ENCODE assay signal across 9 cellular contexts in the genomic region with DNA sequence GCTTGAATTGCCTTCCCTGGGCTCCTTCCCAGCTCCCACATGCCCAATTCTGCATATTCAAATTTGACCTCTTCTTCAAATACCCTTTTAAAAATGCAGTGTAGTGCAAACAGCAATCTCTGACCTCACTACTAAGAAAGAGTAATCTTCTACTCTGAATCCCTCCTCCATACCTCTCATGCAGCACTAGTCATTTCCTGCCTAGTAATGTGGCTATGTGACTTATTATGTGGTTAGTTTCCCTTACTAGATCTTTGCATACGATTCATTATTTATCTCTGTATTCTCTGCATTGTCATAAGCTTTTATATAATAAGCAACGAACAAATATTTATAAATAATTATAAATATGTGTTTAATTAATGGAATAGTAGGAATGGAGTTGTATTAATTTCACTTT. TPM values are rescaled to one million over a fixed set of nuclear protein-coding genes. Genes with fewer than 3 reads are reported as not detected.
DNase-seq lines count a peak whose midpoint lies in the region; ATAC-seq, FAIRE-seq and TF ChIP-seq lines count a peak whose summit lies in the region.
"Had no signal": no experiment of that assay in that cellular context is flagged by ENCODE, and none has a peak within 500 bp of the region (broad histone marks: within the 10 kb centered on the region; RNA-seq: fewer than 3 reads in every experiment).

No MANE protein-coding gene starts in this region.

- CTCF ChIA-PET in CD8-positive, alpha-beta memory T cell (lab: Charles Lee) = interaction anchor here (1.1 kb wide), 1 partner anchor 11 kb away, joined by 3 read pairs; no protein-coding TSS in a partner anchor

- no peaks in the 10 kb centered on the region for H3K27me3 ChIP-seq in CD8-positive, alpha-beta memory T cell (ENCODE audit: insufficient read depth, low read length, poor library complexity, severe bottlenecking)

- no peak overlapping the region for H3K27ac ChIP-seq in CD8-positive, alpha-beta memory T cell (ENCODE audit: low read depth, low read length)
- H3K27ac ChIP-seq: HL-60 had no signal

- FAIRE-seq in D721Med (lab: Jason Lieb, UNC) = no peak

- no peaks in the 10 kb centered on the region for H3K9me3 ChIP-seq in CD8-positive, alpha-beta memory T cell (ENCODE audit: low read length)

- peak overlapping the region; percentile 0 to 89 (median 60) for H3K27ac Mint-ChIP-seq in CD8-positive, alpha-beta memory T cell

- no peaks in the 10 kb centered on the region for H3K36me3 ChIP-seq in CD8-positive, alpha-beta memory T cell (ENCODE audit: insufficient read depth, low read length)

- peaks cover 24 to 45% (median 43%) of the 10 kb centered on the region in 3 donors for H3K4me1 Mint-ChIP-seq in CD8-positive, alpha-beta memory T cell

- peak in 2 of 5 donors; percentile 40 to 61 for DNase-seq in CD8-positive, alpha-beta memory T cell
- DNase-seq in SW480 (ENCODE audit: low spot score) (peak; percentile 14), iris pigment epithelial cell (ENCODE audit: low read depth) (peak; percentile 86), D721Med (ENCODE audit: insufficient read length, low spot score) (no peak), medulla oblongata (ENCODE audit: extremely low spot score) (no peak), retina (no peak)

- peaks cover 0 to 2% (median 0%) of the 10 kb centered on the region in 3 donors for H3K36me3 Mint-ChIP-seq in CD8-positive, alpha-beta memory T cell

- H3K4me3 ChIP-seq in CD8-positive, alpha-beta memory T cell (ENCODE audit: low read length) = peak overlapping the region; percentile 39

- peak; percentile 97 for ATAC-seq in GM19372 (IDR thresholded peaks at IDR 0.05; ENCODE audit: low read depth, unreplicated experiment)
- ATAC-seq in HG03196 (IDR thresholded peaks at IDR 0.05; ENCODE audit: unreplicated experiment) = peak; percentile 96

- H3K9me3 Mint-ChIP-seq in CD8-positive, alpha-beta memory T cell = no peaks in the 10 kb centered on the region

- H3K27me3 Mint-ChIP-seq in CD8-positive, alpha-beta memory T cell = no peaks in the 10 kb centered on the region

- peak overlapping the region; percentile 27 to 75 (median 65) for H3K4me3 Mint-ChIP-seq in CD8-positive, alpha-beta memory T cell

- TF ChIP-seq CTCF in D721Med (IDR thresholded peaks at IDR 0.05; ENCODE audit: insufficient read depth, missing control alignments) = no peak

- peaks cover 31% of the 10 kb centered on the region for H3K4me1 ChIP-seq in CD8-positive, alpha-beta memory T cell (ENCODE audit: insufficient read depth, low read length)

- POLR2A ChIA-PET in CD8-positive, alpha-beta memory T cell (lab: Charles Lee) = interaction anchor here (1.0 kb wide), 1 partner anchor 17 kb away, joined by 3 read pairs; the partner anchor contains the start of gene VPS54

RNA-seq across cellular contexts. Expression of gene VPS54, which starts 17.1 kb away (rescaled TPM):
- total RNA-seq in CD8-positive, alpha-beta memory T cell = 10 to 100 TPM; 10.7 to 11.3 TPM
- 10.9 TPM for polyA plus RNA-seq in CD8-positive, alpha-beta memory T cell

Comparison
In these comparisons a context has a peak if more than half of its experiments do, and no peak if none do; other contexts are left out.
1. DNase-seq: peak in SW480 (single experiment) and iris pigment epithelial cell (single experiment); none in D721Med (single experiment), medulla oblongata (single experiment) and retina (single experiment).